Comparison of ENCODE assay signal across 8 cellular contexts in the genomic region with DNA sequence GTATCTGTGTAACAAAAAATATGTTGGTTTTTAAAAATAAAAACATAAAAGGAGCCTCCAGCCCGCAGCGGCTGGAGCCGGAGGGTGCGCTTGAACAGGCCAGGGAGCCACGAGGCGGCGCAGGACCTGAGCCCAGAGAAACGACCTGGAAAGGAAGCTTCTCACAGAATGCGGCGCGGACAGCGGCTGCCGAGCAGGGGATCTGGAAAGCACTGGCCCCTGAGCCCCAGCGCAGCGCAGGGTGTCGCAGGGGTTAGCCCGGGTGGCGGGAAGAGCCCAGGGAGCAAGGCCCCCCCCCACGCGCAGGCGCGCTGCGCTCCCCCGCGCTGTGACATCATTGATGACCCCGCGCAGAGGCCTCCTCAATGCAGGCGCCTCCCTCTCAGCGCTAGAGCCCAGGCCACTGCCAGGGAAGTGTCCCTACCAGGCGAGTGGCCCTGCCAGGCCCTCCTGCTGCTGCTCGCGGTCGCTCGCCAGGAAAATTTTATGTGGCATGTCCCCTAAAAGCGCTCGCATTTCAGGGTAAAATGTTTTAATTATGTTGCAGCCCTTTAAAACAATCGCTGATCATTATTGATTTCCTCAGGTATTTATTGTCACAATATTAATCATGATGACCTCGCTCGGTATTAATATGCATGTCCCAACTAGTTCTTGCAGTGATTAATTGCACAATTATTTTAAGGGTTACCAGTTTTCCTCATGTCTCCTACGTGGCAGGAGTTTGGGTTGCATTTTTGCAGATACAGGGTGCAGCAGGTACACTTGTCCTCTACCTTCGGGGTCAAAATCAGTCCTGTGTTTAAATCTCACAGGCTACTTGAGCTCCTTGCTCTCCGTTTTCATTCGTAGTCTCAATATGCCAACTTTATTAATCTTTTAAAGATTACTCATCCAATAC.
DNase-seq lines count a peak whose midpoint lies in the region; ATAC-seq and TF ChIP-seq lines count a peak whose summit lies in the region.

No MANE protein-coding gene starts in this region.

- H3K9me2 ChIP-seq in OCI-LY7 (ENCODE audit: insufficient read depth, low read length), result no peaks in the 10 kb centered on the region

- TF ChIP-seq CTCF in AG10803 (conservative IDR thresholded peaks at IDR 0.05; ENCODE audit: low read length), result peak; percentile 66
- peak; percentile 36; the same call in 1 of the 2 replicates for TF ChIP-seq CTCF in OCI-LY7 (conservative IDR thresholded peaks at IDR 0.05; ENCODE audit: low read length)
- TF ChIP-seq CTCF in esophagus muscularis mucosa (IDR thresholded peaks at IDR 0.05), result peak; percentile 64 to 69 (median 69)

- no peak for TF ChIP-seq EP300 in esophagus muscularis mucosa (IDR thresholded peaks at IDR 0.05)

- intact Hi-C loops in OCI-LY7 (cut with micrococcal nuclease; ENCODE audit: unreplicated experiment) (no loop called here), esophagus muscularis mucosa (cut with DNase I) (loop anchor here (5.0 kb wide), 1 partner anchor 84 kb away; no protein-coding TSS in a partner anchor)

- H3K79me2 ChIP-seq in OCI-LY7 (ENCODE audit: insufficient read depth, low read depth, low read length), result no peaks in the 10 kb centered on the region

- BruUV-seq in OCI-LY7 (replicated peaks; lab: Mats Ljungman, UMichigan), result no TSS peak

- H3K9me3 ChIP-seq in OCI-LY7 (ENCODE audit: low read length) (no peaks in the 10 kb centered on the region), esophagus muscularis mucosa (no peaks in the 10 kb centered on the region), muscle layer of colon (ENCODE audit: low read length) (no peaks in the 10 kb centered on the region)

- H3K27me3 ChIP-seq in esophagus muscularis mucosa, result no peaks in the 10 kb centered on the region
- no peaks in the 10 kb centered on the region for H3K27me3 ChIP-seq in muscle layer of colon (ENCODE audit: control insufficient read depth in 1 of 2, insufficient read depth in 2 of 2, low read length in 2 of 2)

- H3K4me3 ChIP-seq in AG10803 (ENCODE audit: low read length) (peak overlapping the region; percentile 70), OCI-LY7 (ENCODE audit: low read depth, low read length, poor library complexity, severe bottlenecking) (no peak overlapping the region), esophagus muscularis mucosa (peak overlapping the region; percentile 52 to 62 (median 57)), muscle layer of colon (ENCODE audit: low read depth in 1 of 2, low read length in 2 of 2) (peak overlapping the region in 1 of 2 donors; percentile 58)

- ATAC-seq in GM19043 (IDR thresholded peaks at IDR 0.05; ENCODE audit: low read depth, unreplicated experiment) (peak; percentile 91), HG03439 (IDR thresholded peaks at IDR 0.05; ENCODE audit: unreplicated experiment) (peak; percentile 86)

- H3K4me2 ChIP-seq in OCI-LY7 (ENCODE audit: low read length), result no peak overlapping the region

- POLR2A ChIA-PET in OCI-LY7 (lab: Charles Lee), result no interaction called here

- no peaks in the 10 kb centered on the region for H3K36me3 ChIP-seq in OCI-LY7 (ENCODE audit: insufficient read depth, low read length)
- H3K36me3 ChIP-seq in esophagus muscularis mucosa, result no peaks in the 10 kb centered on the region
- no peaks in the 10 kb centered on the region for H3K36me3 ChIP-seq in muscle layer of colon (ENCODE audit: insufficient read depth, low read length)

- DNase-seq in AG10803 (ENCODE audit: low read depth) (peak; percentile 76), OCI-LY7 (ENCODE audit: low spot score) (peak; percentile 6), activated T-helper 1 cell treated with Interleukin-2 at 50 U/mL for 16 hours (ENCODE audit: low read depth) (peak; percentile 53), esophagus muscularis mucosa (ENCODE audit: extremely low spot score) (peak; percentile 95)
- peak; percentile 83 for DNase-seq in stimulated activated CD8-positive, alpha-beta memory T cell treated with anti-CD3 and anti-CD28 coated beads, Interleukin-4, amount 100 ng/mL, for 48 hours

- no peak for TF ChIP-seq POLR2A in esophagus muscularis mucosa (IDR thresholded peaks at IDR 0.05; ENCODE audit: low read depth)

- H2AFZ ChIP-seq in OCI-LY7 (ENCODE audit: low read length), result no peak overlapping the region

- H3K4me1 ChIP-seq in OCI-LY7 (ENCODE audit: insufficient read depth, low read length, poor library complexity, severe bottlenecking) (no peaks in the 10 kb centered on the region), esophagus muscularis mucosa (peaks cover 5 to 17% (median 13%) of the 10 kb centered on the region in 4 donors), muscle layer of colon (ENCODE audit: insufficient read depth, low read length) (peaks cover 10% of the 10 kb centered on the region)

- H3K9ac ChIP-seq in muscle layer of colon (ENCODE audit: low read length), result peak overlapping the region; percentile 37

- H4K20me1 ChIP-seq in OCI-LY7 (ENCODE audit: insufficient read depth, low read length), result no peaks in the 10 kb centered on the region

- H3K27ac ChIP-seq in OCI-LY7 (ENCODE audit: low read depth, low read length, poor library complexity, severe bottlenecking) (no peak overlapping the region), esophagus muscularis mucosa (replicated peaks in 1 of 4) (peak overlapping the region; percentile 80 to 88 (median 87)), muscle layer of colon (ENCODE audit: low read depth, low read length) (peak overlapping the region; percentile 79)

- WGBS in esophagus muscularis mucosa, result 18% methylated on average over 22 of the region's 43 CpGs

- CTCF ChIA-PET in OCI-LY7 (lab: Charles Lee; ENCODE audit: unreplicated experiment), result no interaction called here

Comparison
In these comparisons a context has a peak if more than half of its experiments do, and no peak if none do; other contexts are left out.
1. DNase-seq: peak in every context shown above with its lines; median percentile 95 in esophagus muscularis mucosa; 83 in stimulated activated CD8-positive, alpha-beta memory T cell treated with anti-CD3 and anti-CD28 coated beads, Interleukin-4, amount 100 ng/mL, for 48 hours; 76 in AG10803; 53 in activated T-helper 1 cell treated with Interleukin-2 at 50 U/mL for 16 hours; 6 in OCI-LY7.